ENCODE assay signal across 15 cellular contexts in the genomic region with DNA sequence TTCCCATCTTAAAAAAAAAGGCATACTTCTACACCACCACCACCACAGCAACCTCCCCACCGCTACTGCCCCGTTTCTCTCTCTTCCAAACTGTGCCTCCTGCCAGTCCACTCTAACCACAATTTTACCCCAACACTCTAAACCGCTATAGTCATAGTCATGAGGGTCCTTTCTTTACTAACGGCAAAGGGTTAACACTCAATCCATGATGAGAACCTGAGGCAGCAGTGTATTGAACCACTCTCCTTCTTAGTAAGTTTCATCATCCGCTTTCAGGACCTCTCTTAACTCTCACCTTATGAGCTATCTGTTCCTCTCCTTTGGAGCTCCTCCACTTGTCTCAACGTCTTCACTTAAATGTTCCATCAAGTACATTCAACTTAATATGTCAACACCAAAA.
"Had no signal": no experiment of that assay in that cellular context is flagged by ENCODE, and none has a peak within 500 bp of the region (broad histone marks: within the 10 kb centered on the region; RNA-seq: fewer than 3 reads in every experiment).

No MANE protein-coding gene starts in this region.

- H3K9me3 Mint-ChIP-seq: activated T-cell treated with anti-CD3 and anti-CD28 coated beads, Interleukin-2, amount 50 U/mL, for 24 hours; effector memory CD8-positive, alpha-beta T cell had no signal

- ATAC-seq: activated CD8-positive, alpha-beta memory T cell treated with anti-CD3 and anti-CD28 coated beads, Interleukin-2, amount 10 ng/mL, durations not matched to agents 7 days and 5 days; effector memory CD8-positive, alpha-beta T cell had no signal

- H3K27me3 Mint-ChIP-seq: activated CD8-positive, alpha-beta memory T cell treated with anti-CD3 and anti-CD28 coated beads, Interleukin-2, amount 10 ng/mL, durations not matched to agents 7 days and 5 days; activated naive CD8-positive, alpha-beta T cell; activated T-cell treated with anti-CD3 and anti-CD28 coated beads, Interleukin-2, amount 50 U/mL, for 24 hours; brain; effector memory CD8-positive, alpha-beta T cell had no signal

- H3K27ac Mint-ChIP-seq: activated CD8-positive, alpha-beta memory T cell treated with anti-CD3 and anti-CD28 coated beads, Interleukin-2, amount 10 ng/mL, durations not matched to agents 7 days and 5 days; activated naive CD8-positive, alpha-beta T cell; activated T-cell treated with anti-CD3 and anti-CD28 coated beads, Interleukin-2, amount 50 U/mL, for 24 hours; brain; effector memory CD8-positive, alpha-beta T cell; nephron progenitor cell had no signal

- DNase-seq: activated CD4-positive, alpha-beta T cell treated with anti-CD3 and anti-CD28 coated beads, Interleukin-2, amount 50 U/mL, for 48 hours; activated CD8-positive, alpha-beta memory T cell treated with anti-CD3 and anti-CD28 coated beads, Interleukin-2, amount 10 ng/mL, durations not matched to agents 7 days and 5 days; activated effector memory CD4-positive, alpha-beta T cell treated with anti-CD3 and anti-CD28 coated beads, Interleukin-2, amount 50 U/mL, for 16 hours; activated T-cell treated with anti-CD3 and anti-CD28 coated beads, Interleukin-2, amount 50 U/mL, for 24 hours; amygdala; effector memory CD8-positive, alpha-beta T cell; left ventricle myocardium superior; mesendoderm; nephron progenitor cell; psoas muscle; sigmoid colon; stimulated activated CD4-positive, alpha-beta T cell treated with anti-CD3 and anti-CD28 coated beads, Interleukin-2, amount 100 ng/mL, for 24 hours; stomach had no signal

- H3K4me1 Mint-ChIP-seq: brain, nephron progenitor cell had no signal

- H3K4me3 Mint-ChIP-seq: activated CD8-positive, alpha-beta memory T cell treated with anti-CD3 and anti-CD28 coated beads, Interleukin-2, amount 10 ng/mL, durations not matched to agents 7 days and 5 days; activated naive CD8-positive, alpha-beta T cell; activated T-cell treated with anti-CD3 and anti-CD28 coated beads, Interleukin-2, amount 50 U/mL, for 24 hours; brain; effector memory CD8-positive, alpha-beta T cell; nephron progenitor cell had no signal
